In genomic region chr9:128818099-128818838, GRCh38 we compare ENCODE assay signal across 8 cellular contexts. TPM values are rescaled to one million over a fixed set of nuclear protein-coding genes. Genes with fewer than 3 reads are reported as not detected.
DNase-seq lines count a peak whose midpoint lies in the region; ATAC-seq and TF ChIP-seq lines count a peak whose summit lies in the region.

Gene ENDOG, plus strand, starts transcription at chr9:128818500. Its CDS starts 185 bp downstream, at chr9:128818685.

- peak; percentile 91 for DNase-seq in DMS79 treated with DMSO at 0.1 percent for 48 hours (lab: John Stamatoyannopoulos, UW)
- peak; percentile 87 for DNase-seq in Panc1 (ENCODE audit: low read depth, low spot score)
- DNase-seq in activated T-cell treated with anti-CD3 and anti-CD28 coated beads, Interleukin-2, amount 50 U/mL, for 4 hours = peak; percentile 96
- DNase-seq in stimulated activated CD8-positive, alpha-beta memory T cell treated with anti-CD3 and anti-CD28 coated beads, Interleukin-7, amount 100 ng/mL, for 1 hour (ENCODE audit: low read depth in 2 of 2) = peak; percentile 94 to 96

- CTCF ChIA-PET in Panc1 (lab: Charles Lee) = interaction anchor here (0.6 to 1.0 kb wide), 5 partner anchors 11 to 173 kb away, joined by 3 to 8 read pairs (median 5); partner anchors contain the start of genes SPOUT1 and ZDHHC12

- WGBS in esophagus, 2 donors = 0% methylated on average over 52 to 70 of the region's 70 CpGs

- peaks cover 14% of the 10 kb centered on the region for H3K4me1 Mint-ChIP-seq in activated T-cell treated with anti-CD3 and anti-CD28 coated beads, Interleukin-2, amount 50 U/mL, for 4 hours (ENCODE audit: low read depth)

- BruUV-seq in Panc1 (replicated peaks; lab: Mats Ljungman, UMichigan) = no TSS peak

- intact Hi-C loops in Panc1 (cut with micrococcal nuclease; ENCODE audit: unreplicated experiment) = loop anchor here (10.0 kb wide), 1 partner anchor 83 kb away; no protein-coding TSS in a partner anchor

- in situ Hi-C loops in Panc1 (cut with HindIII; ENCODE audit: low pct_unique_long_range_greater_than_20kb, low sequenced_read_pairs) = no loop called here

- TF ChIP-seq CTCF in KMS-11 (conservative IDR thresholded peaks at IDR 0.05; ENCODE audit: low read depth, low read length) = peak; percentile 86
- peak; percentile 89 for TF ChIP-seq CTCF in Panc1 (IDR thresholded peaks at IDR 0.05)

- peak within 1 kb of the TSS; percentile 77 for H2AFZ ChIP-seq in KMS-11 (ENCODE audit: low read depth)

- H3K27ac ChIP-seq in KMS-11 (peak within 1 kb of the TSS; percentile 37; the same call in 1 of the 2 replicates), Panc1 (ENCODE audit: low read length) (peak within 1 kb of the TSS; percentile 72), esophagus (ENCODE audit: low read depth in 2 of 2, low read length in 1 of 2) (peak within 1 kb of the TSS; percentile 87 to 95)

- H3K4me1 ChIP-seq in KMS-11 (ENCODE audit: low read depth, poor library complexity, severe bottlenecking) (peaks cover 13% of the 10 kb centered on the region), Panc1 (ENCODE audit: control insufficient read depth, insufficient read depth, low read length) (peaks cover 3% of the 10 kb centered on the region; the same call in 1 of the 2 replicates), esophagus (ENCODE audit: control insufficient read depth in 2 of 2, insufficient read depth in 2 of 2, low read length in 1 of 2) (peaks cover 0 to 13% of the 10 kb centered on the region in 2 donors), mucosa of stomach (ENCODE audit: control insufficient read depth, insufficient read depth, low read length) (peaks cover 8% of the 10 kb centered on the region)

- H3K27me3 ChIP-seq in KMS-11 (ENCODE audit: insufficient read depth, low read depth) (no peaks in the 10 kb centered on the region), Panc1 (ENCODE audit: control insufficient read depth, insufficient read depth, low read length) (no peaks in the 10 kb centered on the region), esophagus (ENCODE audit: control insufficient read depth in 1 of 2, insufficient read depth in 2 of 2, low read length in 2 of 2) (no peaks in the 10 kb centered on the region), mucosa of stomach (ENCODE audit: control insufficient read depth, insufficient read depth, low read length) (no peaks in the 10 kb centered on the region)

- H4K20me1 ChIP-seq in KMS-11 (ENCODE audit: insufficient read depth) = no peaks in the 10 kb centered on the region

- no peak within 1 kb of the TSS for H3K4me3 ChIP-seq in KMS-11 (IDR thresholded peaks at IDR 0.05; ENCODE audit: insufficient read depth, low read depth, low read length)
- H3K4me3 ChIP-seq in Panc1 (ENCODE audit: low read depth in 2 of 2, low read length in 2 of 2) = peak within 1 kb of the TSS; percentile 53 to 56
- peak within 1 kb of the TSS; percentile 73 to 74 for H3K4me3 ChIP-seq in esophagus (ENCODE audit: low read depth in 1 of 2, low read length in 2 of 2)
- H3K4me3 ChIP-seq in mucosa of stomach (ENCODE audit: low read length) = peak within 1 kb of the TSS; percentile 36

- H3K9me3 Mint-ChIP-seq in activated T-cell treated with anti-CD3 and anti-CD28 coated beads, Interleukin-2, amount 50 U/mL, for 4 hours = no peaks in the 10 kb centered on the region

- H3K79me2 ChIP-seq in KMS-11 (ENCODE audit: insufficient read depth, low read depth) = no peaks in the 10 kb centered on the region

- peak; percentile 86 for ATAC-seq in GM21717 (IDR thresholded peaks at IDR 0.05; ENCODE audit: unreplicated experiment)
- ATAC-seq in Panc1 = peak; percentile 89
- peak; percentile 94 for ATAC-seq in activated T-cell treated with anti-CD3 and anti-CD28 coated beads, Interleukin-2, amount 50 U/mL, for 4 hours

- H3K9ac ChIP-seq in KMS-11 (peak within 1 kb of the TSS; percentile 55; the same call in 1 of the 2 replicates), mucosa of stomach (ENCODE audit: low read length) (peak within 1 kb of the TSS; percentile 54)

- H3K4me2 ChIP-seq in KMS-11 = peak within 1 kb of the TSS; percentile 66

- no peaks in the 10 kb centered on the region for H3K27me3 Mint-ChIP-seq in activated T-cell treated with anti-CD3 and anti-CD28 coated beads, Interleukin-2, amount 50 U/mL, for 4 hours (ENCODE audit: low read depth)

- H3K36me3 Mint-ChIP-seq in activated T-cell treated with anti-CD3 and anti-CD28 coated beads, Interleukin-2, amount 50 U/mL, for 4 hours (ENCODE audit: insufficient read depth) = peaks cover 14% of the 10 kb centered on the region

- H3K4me3 Mint-ChIP-seq in activated T-cell treated with anti-CD3 and anti-CD28 coated beads, Interleukin-2, amount 50 U/mL, for 4 hours = peak within 1 kb of the TSS; percentile 83

- POLR2A ChIA-PET in Panc1 (lab: Charles Lee) = interaction anchor here (0.5 kb wide), 2 partner anchors 99 to 195 kb away, joined by 10 to 11 read pairs; no protein-coding TSS in a partner anchor

- H3K36me3 ChIP-seq in KMS-11 (ENCODE audit: insufficient read depth) (no peaks in the 10 kb centered on the region), Panc1 (ENCODE audit: control insufficient read depth, insufficient read depth, low read length) (no peaks in the 10 kb centered on the region; the same call in 1 of the 2 replicates), esophagus (ENCODE audit: control insufficient read depth in 2 of 2, insufficient read depth in 2 of 2, low read length in 1 of 2) (peaks cover 14 to 25% of the 10 kb centered on the region in 2 donors), mucosa of stomach (ENCODE audit: control insufficient read depth, insufficient read depth, low read length) (no peaks in the 10 kb centered on the region)

- H3K9me3 ChIP-seq in Panc1 (ENCODE audit: control insufficient read depth, insufficient read depth, low read depth, low read length) (no peaks in the 10 kb centered on the region), esophagus (ENCODE audit: control insufficient read depth in 2 of 2, insufficient read depth in 1 of 2, low read depth in 1 of 2, low read length in 1 of 2) (no peaks in the 10 kb centered on the region), mucosa of stomach (ENCODE audit: control insufficient read depth, low read length) (no peaks in the 10 kb centered on the region)

RNA-seq across cellular contexts. Expression of gene ENDOG, which starts in this region (rescaled TPM):
- 39.9 TPM for total RNA-seq in Panc1 (2021; ENCODE audit: unreplicated experiment)
- 44.0 TPM for polyA plus RNA-seq in Panc1 (2012; ENCODE audit: insufficient read length)
- 10 to 100 TPM; 22.6 to 28.5 (median 26.4) TPM for total RNA-seq in activated T-cell treated with anti-CD3 and anti-CD28 coated beads, Interleukin-2, amount 50 U/mL, for 4 hours
- polyA plus RNA-seq in esophagus = 10 to 100 TPM; 21.0 to 26.2 TPM

Comparison
In these comparisons a context has a peak if more than half of its experiments do, and no peak if none do; other contexts are left out.
1. H3K27ac ChIP-seq: peak in every context shown above with its lines; median percentile 91 in esophagus; 72 in Panc1; 37 in KMS-11.